1 cellular context compared by ENCODE assay signal in the genomic region with DNA sequence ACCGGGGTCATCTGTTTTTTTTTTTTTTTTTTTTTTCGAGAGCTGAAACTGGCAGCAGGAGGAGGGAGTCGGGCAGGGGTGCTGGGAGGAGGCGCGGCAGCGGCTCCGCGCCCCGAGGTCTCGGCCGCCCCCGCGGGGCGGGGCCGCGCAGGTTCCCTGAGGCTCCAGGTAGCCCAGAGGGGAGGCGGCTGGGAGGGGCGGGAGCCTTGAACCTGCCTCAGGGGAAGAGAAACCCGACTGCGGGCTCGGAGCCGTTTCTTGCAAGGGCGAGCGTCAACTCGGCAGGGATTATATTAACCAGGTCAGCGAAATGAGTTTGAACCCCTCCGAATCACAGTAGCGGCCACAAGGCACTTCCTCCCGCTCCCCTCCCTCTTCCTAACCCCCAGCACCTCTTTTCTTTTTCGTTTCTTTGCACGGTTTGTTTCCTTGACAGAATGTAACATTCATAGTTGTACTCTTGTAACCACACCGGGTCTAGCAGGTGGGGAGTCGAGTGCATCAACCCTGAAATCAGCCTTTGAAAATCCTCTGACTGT.
TF ChIP-seq lines count a peak whose summit lies in the region.

No MANE protein-coding gene starts in this region.

TF ChIP-seq in SK-N-SH treated with all-trans-retinoic acid at 6 μM for 48 hours, 23 proteins besides CTCF, POLR2A, EP300 and RAD21 (continued from another document):
- TF ChIP-seq, protein P1, sequence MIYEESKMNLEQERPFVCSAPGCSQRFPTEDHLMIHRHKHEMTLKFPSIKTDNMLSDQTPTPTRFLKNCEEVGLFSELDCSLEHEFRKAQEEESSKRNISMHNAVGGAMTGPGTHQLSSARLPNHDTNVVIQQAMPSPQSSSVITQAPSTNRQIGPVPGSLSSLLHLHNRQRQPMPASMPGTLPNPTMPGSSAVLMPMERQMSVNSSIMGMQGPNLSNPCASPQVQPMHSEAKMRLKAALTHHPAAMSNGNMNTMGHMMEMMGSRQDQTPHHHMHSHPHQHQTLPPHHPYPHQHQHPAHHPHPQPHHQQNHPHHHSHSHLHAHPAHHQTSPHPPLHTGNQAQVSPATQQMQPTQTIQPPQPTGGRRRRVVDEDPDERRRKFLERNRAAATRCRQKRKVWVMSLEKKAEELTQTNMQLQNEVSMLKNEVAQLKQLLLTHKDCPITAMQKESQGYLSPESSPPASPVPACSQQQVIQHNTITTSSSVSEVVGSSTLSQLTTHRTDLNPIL (CRISPR knock-in tag; IDR thresholded peaks at IDR 0.05; ENCODE audit: low read depth) = no peak
- TF ChIP-seq ZNF565 (CRISPR knock-in tag; conservative IDR thresholded peaks at IDR 0.05; ENCODE audit: low read depth) (no peak), SNAI2 (CRISPR knock-in tag; IDR thresholded peaks at IDR 0.05) (no peak), PPARA (CRISPR knock-in tag; IDR thresholded peaks at IDR 0.05; ENCODE audit: borderline replicate concordance) (no peak), ZNF70 (CRISPR knock-in tag; IDR thresholded peaks at IDR 0.05) (no peak)
- TF ChIP-seq, protein P2, sequence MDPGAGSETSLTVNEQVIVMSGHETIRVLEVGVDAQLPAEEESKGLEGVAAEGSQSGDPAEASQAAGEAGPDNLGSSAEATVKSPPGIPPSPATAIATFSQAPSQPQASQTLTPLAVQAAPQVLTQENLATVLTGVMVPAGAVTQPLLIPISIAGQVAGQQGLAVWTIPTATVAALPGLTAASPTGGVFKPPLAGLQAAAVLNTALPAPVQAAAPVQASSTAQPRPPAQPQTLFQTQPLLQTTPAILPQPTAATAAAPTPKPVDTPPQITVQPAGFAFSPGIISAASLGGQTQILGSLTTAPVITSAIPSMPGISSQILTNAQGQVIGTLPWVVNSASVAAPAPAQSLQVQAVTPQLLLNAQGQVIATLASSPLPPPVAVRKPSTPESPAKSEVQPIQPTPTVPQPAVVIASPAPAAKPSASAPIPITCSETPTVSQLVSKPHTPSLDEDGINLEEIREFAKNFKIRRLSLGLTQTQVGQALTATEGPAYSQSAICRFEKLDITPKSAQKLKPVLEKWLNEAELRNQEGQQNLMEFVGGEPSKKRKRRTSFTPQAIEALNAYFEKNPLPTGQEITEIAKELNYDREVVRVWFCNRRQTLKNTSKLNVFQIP (CRISPR knock-in tag; IDR thresholded peaks at IDR 0.05; ENCODE audit: borderline replicate concordance, low read depth) = no peak
